Comparison of ENCODE assay signal across 8 cellular contexts in genomic region chr4:113094802-113095201, GRCh38. TPM values are rescaled to one million over a fixed set of nuclear protein-coding genes. Genes with fewer than 3 reads are reported as not detected.
DNase-seq lines count a peak whose midpoint lies in the region; ATAC-seq and TF ChIP-seq lines count a peak whose summit lies in the region.

No MANE protein-coding gene starts in this region.

- H3K9me3 ChIP-seq in HCT116 (ENCODE audit: control insufficient read depth in 1 of 2, insufficient read depth in 1 of 2, low read depth in 1 of 2, low read length in 2 of 2), result no peaks in the 10 kb centered on the region

- TF ChIP-seq RAD21 in HCT116 (IDR thresholded peaks at IDR 0.05; ENCODE audit: low read depth), result peak; percentile 77

- H3K27me3 ChIP-seq in BJ (ENCODE audit: control insufficient read depth, insufficient read depth, low read length), result no peaks in the 10 kb centered on the region
- no peaks in the 10 kb centered on the region for H3K27me3 ChIP-seq in HCT116 (ENCODE audit: insufficient read depth, low read length)

- CTCF ChIA-PET in BJ (lab: Yijun Ruan, JAX), result interaction anchor here (0.7 to 2.0 kb wide), 5 partner anchors 13 to 310 kb away, joined by 3 to 5 read pairs (median 3); no protein-coding TSS in a partner anchor
- CTCF ChIA-PET in HCT116 (lab: Charles Lee), result interaction anchor here (1.6 kb wide), 1 partner anchor 143 kb away, joined by 4 read pairs; no protein-coding TSS in a partner anchor

- H3K4me2 ChIP-seq in HCT116 (ENCODE audit: low read length), result no peak overlapping the region

- H3K4me1 ChIP-seq in HCT116 (ENCODE audit: control insufficient read depth in 1 of 2, insufficient read depth in 2 of 2, low read length in 2 of 2), result no peaks in the 10 kb centered on the region

- no peak for DNase-seq in BJ (ENCODE audit: low read depth)
- DNase-seq in HCT116 (ENCODE audit: low read depth, low spot score), result peak; percentile 19
- peak; percentile 29 for DNase-seq in iPS-NIHi7 (ENCODE audit: extremely low spot score)
- no peak for DNase-seq in SW 1271 (lab: John Stamatoyannopoulos, UW)
- DNase-seq in stimulated activated naive CD8-positive, alpha-beta T cell treated with anti-CD3 and anti-CD28 coated beads, Interleukin-15, Interleukin-2, amounts not matched to agents 100 U/mL and 50 U/mL, for 24 hours, result no peak
- no peak for DNase-seq in mucosa of gallbladder (ENCODE audit: low spot score)
- DNase-seq in stimulated activated CD4-positive, alpha-beta T cell treated with anti-CD3 and anti-CD28 coated beads, Interleukin-1b, Interleukin-23, amount 100 ng/mL, for 48 hours, result no peak

- no peak overlapping the region for H3K4me3 ChIP-seq in BJ (ENCODE audit: low read depth, low read length)
- no peak overlapping the region for H3K4me3 ChIP-seq in HCT116 (replicated peaks in 1 of 2; ENCODE audit: low read depth in 1 of 2, low read length in 2 of 2)

- intact Hi-C loops in HCT116 (cut with micrococcal nuclease), result loop anchor here (2.0 to 5.0 kb wide), 3 partner anchors 238 to 458 kb away; partner anchors contain the start of genes LARP7 and ZGRF1

- no TSS peak for BruUV-seq in HCT116 (replicated peaks; lab: Mats Ljungman, UMichigan)

- peak; percentile 70 for TF ChIP-seq CTCF in BJ (IDR thresholded peaks at IDR 0.05; ENCODE audit: insufficient read depth, low read depth, low read length)
- peak; percentile 53 to 85 (median 70); a peak in 5 of 6 replicates for TF ChIP-seq CTCF in HCT116 (IDR thresholded peaks at IDR 0.05 in 2 of 3, conservative IDR thresholded peaks at IDR 0.05 in 1 of 3; ENCODE audit: borderline replicate concordance in 1 of 3, insufficient read depth in 1 of 3, low read depth in 2 of 3, low read length in 2 of 3)

- RAD21 ChIA-PET in HCT116 (lab: Charles Lee; ENCODE audit: low non-redundant PET in 1 of 2, low total read pairs in 2 of 2, uncharacterized antibody in 2 of 2, unreplicated experiment in 2 of 2), result no interaction called here

- H3K27ac ChIP-seq in HCT116 (ENCODE audit: low read depth, low read length), result no peak overlapping the region

- H4K20me1 ChIP-seq in HCT116 (ENCODE audit: insufficient read depth), result no peaks in the 10 kb centered on the region; the same call in 1 of the 2 replicates

- no peaks in the 10 kb centered on the region for H3K79me2 ChIP-seq in HCT116 (ENCODE audit: insufficient read depth, low read length)

- no peak overlapping the region for H3K9ac ChIP-seq in HCT116 (ENCODE audit: low read length)

- ATAC-seq in HCT116 (peak; percentile 60), SK-N-SH treated with all-trans-retinoic acid at 6 μM for 48 hours (peak; percentile 47; the same call in 1 of the 3 replicates)
- ATAC-seq in stimulated activated naive CD8-positive, alpha-beta T cell treated with anti-CD3 and anti-CD28 coated beads, Interleukin-15, Interleukin-2, amounts not matched to agents 100 U/mL and 50 U/mL, for 24 hours, result no peak

- no peak overlapping the region for H2AFZ ChIP-seq in HCT116 (ENCODE audit: low read depth, low read length, poor library complexity, severe bottlenecking)

- TF ChIP-seq POLR2A in HCT116 (IDR thresholded peaks at IDR 0.05; ENCODE audit: borderline replicate concordance, extremely low read depth, insufficient read depth, insufficient read length), result no peak

- POLR2A ChIA-PET in BJ (lab: Charles Lee) (no interaction called here), HCT116 (lab: Charles Lee) (no interaction called here)

- no peaks in the 10 kb centered on the region for H3K9me2 ChIP-seq in HCT116 (ENCODE audit: insufficient read depth)

- H3K36me3 ChIP-seq in BJ (ENCODE audit: control insufficient read depth, insufficient read depth, low read length), result no peaks in the 10 kb centered on the region
- no peaks in the 10 kb centered on the region for H3K36me3 ChIP-seq in HCT116 (ENCODE audit: control insufficient read depth in 1 of 2, insufficient read depth in 2 of 2, low read length in 2 of 2)

TF ChIP-seq in HCT116, 20 proteins besides CTCF, POLR2A, EP300 and RAD21 (continues in another document):
- no peak for TF ChIP-seq YY1 (IDR thresholded peaks at IDR 0.05; ENCODE audit: extremely low read depth, insufficient replicate concordance, low read depth, low read length)
- TF ChIP-seq EZH2 (IDR thresholded peaks at IDR 0.05), result no peak
- no peak for TF ChIP-seq MAX (IDR thresholded peaks at IDR 0.05)
- TF ChIP-seq REST (IDR thresholded peaks at IDR 0.05; ENCODE audit: low read depth), result no peak
- no peak for TF ChIP-seq TCF7L2 (IDR thresholded peaks at IDR 0.05; ENCODE audit: borderline replicate concordance, extremely low read depth, insufficient read depth, insufficient read length)
- no peak for TF ChIP-seq JUND (IDR thresholded peaks at IDR 0.05)
- TF ChIP-seq SP1 (IDR thresholded peaks at IDR 0.05; ENCODE audit: low read depth), result no peak
- TF ChIP-seq ELF1 (IDR thresholded peaks at IDR 0.05; ENCODE audit: borderline replicate concordance, low read depth), result no peak
- no peak for TF ChIP-seq CEBPB (IDR thresholded peaks at IDR 0.05; ENCODE audit: low read depth)
- no peak for TF ChIP-seq ZNF274 (IDR thresholded peaks at IDR 0.05; ENCODE audit: low read depth, low read length)

TF ChIP-seq in SK-N-SH treated with all-trans-retinoic acid at 6 μM for 48 hours, 23 proteins besides CTCF, POLR2A, EP300 and RAD21 (continues in another document):
- TF ChIP-seq ZC3H10 (CRISPR knock-in tag; IDR thresholded peaks at IDR 0.05) (no peak), ARNTL (CRISPR knock-in tag; IDR thresholded peaks at IDR 0.05; ENCODE audit: borderline replicate concordance, low read depth) (no peak), RARB (CRISPR knock-in tag; IDR thresholded peaks at IDR 0.05) (no peak), ZNF70 (CRISPR knock-in tag; IDR thresholded peaks at IDR 0.05) (no peak), ZFP30 (CRISPR knock-in tag; IDR thresholded peaks at IDR 0.05) (no peak), TSHZ2 (CRISPR knock-in tag; IDR thresholded peaks at IDR 0.05) (no peak), SNAI2 (CRISPR knock-in tag; IDR thresholded peaks at IDR 0.05) (no peak), POU6F1 (CRISPR knock-in tag; IDR thresholded peaks at IDR 0.05; ENCODE audit: borderline replicate concordance, low read depth) (no peak), TOX (CRISPR knock-in tag; IDR thresholded peaks at IDR 0.05; ENCODE audit: borderline replicate concordance) (no peak), CREB5 (CRISPR knock-in tag; IDR thresholded peaks at IDR 0.05; ENCODE audit: low read depth) (no peak)

RNA-seq across cellular contexts. Expression of gene ANK2, which starts 45.3 kb away (rescaled TPM):
- polyA plus RNA-seq in BJ (2011; rRNA removed), result 2.3 and 3.2 TPM in 2 replicates
- 9.7 and 10.3 TPM in 2 replicates for polyA minus RNA-seq in BJ (2011; rRNA and poly(A)+ RNA removed)
- total RNA-seq in HCT116 (2021; ENCODE audit: unreplicated experiment) (5.6 TPM), mucosa of gallbladder (13.7 TPM)
- 1.5 and 1.8 TPM in 2 replicates for polyA plus RNA-seq in HCT116 (2012)

Comparison
In these comparisons a context has a peak if more than half of its experiments do, and no peak if none do; other contexts are left out.
1. DNase-seq: peak in HCT116 (single experiment) and iPS-NIHi7 (single experiment); none in BJ (single experiment), SW 1271 (0 of 2), stimulated activated naive CD8-positive, alpha-beta T cell treated with anti-CD3 and anti-CD28 coated beads, Interleukin-15, Interleukin-2, amounts not matched to agents 100 U/mL and 50 U/mL, for 24 hours (single experiment), mucosa of gallbladder (single experiment) and stimulated activated CD4-positive, alpha-beta T cell treated with anti-CD3 and anti-CD28 coated beads, Interleukin-1b, Interleukin-23, amount 100 ng/mL, for 48 hours (single experiment).